26 cellular contexts compared by ENCODE assay signal in the genomic region with DNA sequence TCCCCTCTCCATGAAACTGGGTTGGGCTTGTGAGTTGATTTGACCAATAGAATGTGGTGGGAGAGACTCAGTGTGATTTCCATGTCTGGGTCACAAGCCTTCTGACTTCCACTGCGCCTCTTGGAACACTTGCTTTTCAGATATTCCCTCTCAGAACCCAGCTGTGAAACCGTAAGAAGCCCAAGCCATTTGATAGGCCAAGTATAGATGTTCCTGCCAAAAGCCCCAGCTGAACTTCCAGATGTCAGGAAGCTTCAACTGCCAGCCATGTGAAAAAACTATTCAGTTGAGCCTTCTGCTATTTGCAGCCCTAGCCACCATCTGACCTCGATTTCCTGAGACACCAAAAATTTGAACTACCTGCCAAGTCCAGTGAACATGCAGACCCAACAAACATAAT.
DNase-seq lines count a peak whose midpoint lies in the region; ATAC-seq and TF ChIP-seq lines count a peak whose summit lies in the region.
"Had no signal": no experiment of that assay in that cellular context is flagged by ENCODE, and none has a peak within 500 bp of the region (broad histone marks: within the 10 kb centered on the region; RNA-seq: fewer than 3 reads in every experiment).

No MANE protein-coding gene starts in this region.

- no peak for TF ChIP-seq CTCF in choroid plexus epithelial cell (conservative IDR thresholded peaks at IDR 0.05; ENCODE audit: low read depth, low read length)
- no peak for TF ChIP-seq CTCF in osteoblast (IDR thresholded peaks at IDR 0.05; ENCODE audit: extremely low read depth, low read depth, low read length)
- no peak for TF ChIP-seq CTCF in neural progenitor cell (IDR thresholded peaks at IDR 0.05)
- no peak for TF ChIP-seq CTCF in OCI-LY7 (conservative IDR thresholded peaks at IDR 0.05; ENCODE audit: low read length)

- POLR2A ChIA-PET in OCI-LY7 (lab: Charles Lee) = no interaction called here

- H3K27me3 Mint-ChIP-seq in neural progenitor cell (ENCODE audit: insufficient read depth, low read depth) = no peaks in the 10 kb centered on the region
- H3K27me3 Mint-ChIP-seq: activated naive CD8-positive, alpha-beta T cell treated with anti-CD3 and anti-CD28 coated beads for 36 hours; stimulated activated naive B cell treated with anti-CD40 and anti-IgM and Interleukin-4, amounts not matched to agents 10 μg/mL and 1 μg/mL and 100 μg/mL, for 72 hours had no signal

- no peaks in the 10 kb centered on the region for H3K9me2 ChIP-seq in OCI-LY7 (ENCODE audit: insufficient read depth, low read length)

- H2AFZ ChIP-seq in osteoblast (ENCODE audit: low read length) = no peak overlapping the region
- no peak overlapping the region for H2AFZ ChIP-seq in neural progenitor cell (replicated peaks)
- H2AFZ ChIP-seq in OCI-LY7 (ENCODE audit: low read length) = no peak overlapping the region
- H2AFZ ChIP-seq: GM23248 had no signal

- H3K9me3 ChIP-seq in osteoblast (ENCODE audit: low read depth, low read length) (no peaks in the 10 kb centered on the region), neural progenitor cell (ENCODE audit: low read depth) (no peaks in the 10 kb centered on the region), OCI-LY7 (ENCODE audit: low read length) (no peaks in the 10 kb centered on the region)
- H3K9me3 ChIP-seq: suprapubic skin had no signal

- ATAC-seq in GM19035 (IDR thresholded peaks at IDR 0.05; ENCODE audit: unreplicated experiment) = no peak
- ATAC-seq: CD8-positive, alpha-beta T cell; naive thymus-derived CD4-positive, alpha-beta T cell; stimulated activated naive B cell treated with anti-CD40 and anti-IgM and Interleukin-4, amounts not matched to agents 10 μg/mL and 1 μg/mL and 100 μg/mL, for 72 hours; WTC11 had no signal

- H3K36me3 ChIP-seq in osteoblast (ENCODE audit: insufficient read depth, low read length) (no peaks in the 10 kb centered on the region), neural progenitor cell (no peaks in the 10 kb centered on the region), OCI-LY7 (ENCODE audit: insufficient read depth, low read length) (no peaks in the 10 kb centered on the region)
- H3K36me3 ChIP-seq: spleen, suprapubic skin had no signal

- H3K9me3 Mint-ChIP-seq in neural progenitor cell = peaks cover 6% of the 10 kb centered on the region
- H3K9me3 Mint-ChIP-seq: activated naive CD8-positive, alpha-beta T cell treated with anti-CD3 and anti-CD28 coated beads for 36 hours; central memory CD8-positive, alpha-beta T cell had no signal

- H3K4me3 Mint-ChIP-seq in neural progenitor cell = no peak overlapping the region
- H3K4me3 Mint-ChIP-seq: activated naive CD8-positive, alpha-beta T cell treated with anti-CD3 and anti-CD28 coated beads for 36 hours; CD8-positive, alpha-beta T cell; central memory CD8-positive, alpha-beta T cell; immature natural killer cell; naive thymus-derived CD4-positive, alpha-beta T cell; stimulated activated naive B cell treated with anti-CD40 and anti-IgM and Interleukin-4, amounts not matched to agents 10 μg/mL and 1 μg/mL and 100 μg/mL, for 72 hours; WTC11 had no signal

- H3K27me3 ChIP-seq in osteoblast (ENCODE audit: insufficient read depth, low read length) (no peaks in the 10 kb centered on the region), neural progenitor cell (no peaks in the 10 kb centered on the region)
- H3K27me3 ChIP-seq: spleen, suprapubic skin had no signal

- H3K27ac ChIP-seq in osteoblast (ENCODE audit: low read depth, low read length) = no peak overlapping the region
- no peak overlapping the region for H3K27ac ChIP-seq in neural progenitor cell
- no peak overlapping the region for H3K27ac ChIP-seq in OCI-LY7 (ENCODE audit: low read depth, low read length, poor library complexity, severe bottlenecking)
- H3K27ac ChIP-seq: GM23248, spleen, suprapubic skin had no signal

- H3F3A ChIP-seq in neural progenitor cell (ENCODE audit: low read depth) = no peaks in the 10 kb centered on the region

- DNase-seq in HT1080 (ENCODE audit: low read depth) (peak; percentile 3), NCI-H2171 treated with DMSO at 0.1 percent for 48 hours (lab: John Stamatoyannopoulos, UW) (peak; percentile 68), choroid plexus epithelial cell (ENCODE audit: low read depth) (peak; percentile 8), osteoblast (ENCODE audit: insufficient read length, low spot score, missing footprints) (peak; percentile 83), neural progenitor cell (ENCODE audit: low spot score) (no peak), OCI-LY7 (ENCODE audit: low spot score) (no peak)
- DNase-seq: activated CD4-positive, alpha-beta T cell treated with anti-CD3 and anti-CD28 coated beads, Interleukin-2, amount 50 U/mL, for 48 hours; activated effector memory CD4-positive, alpha-beta T cell treated with Interleukin-2 at 50 U/mL for 16 hours; activated naive CD8-positive, alpha-beta T cell treated with anti-CD3 and anti-CD28 coated beads for 36 hours; CD8-positive, alpha-beta T cell; DMS153; foreskin melanocyte; hippocampal formation; immature natural killer cell; naive thymus-derived CD4-positive, alpha-beta T cell; NCI-H1694; NCI-H748 treated with DMSO at 0.1 percent for 48 hours; retina; spleen; stimulated activated CD4-positive, alpha-beta T cell treated with anti-CD3 and anti-CD28 coated beads, Interleukin-4, amount 100 ng/mL, for 24 hours; stimulated activated naive B cell treated with anti-CD40 and anti-IgM and Interleukin-4, amounts not matched to agents 10 μg/mL and 1 μg/mL and 100 μg/mL, for 72 hours had no signal

- BruUV-seq in OCI-LY7 (replicated peaks; lab: Mats Ljungman, UMichigan) = no TSS peak

- H3K9ac ChIP-seq in neural progenitor cell = no peak overlapping the region
- H3K9ac ChIP-seq: GM23248 had no signal

- no peaks in the 10 kb centered on the region for H3K4me1 Mint-ChIP-seq in neural progenitor cell
- H3K4me1 Mint-ChIP-seq: activated naive CD8-positive, alpha-beta T cell treated with anti-CD3 and anti-CD28 coated beads for 36 hours; central memory CD8-positive, alpha-beta T cell; immature natural killer cell; naive thymus-derived CD4-positive, alpha-beta T cell; stimulated activated naive B cell treated with anti-CD40 and anti-IgM and Interleukin-4, amounts not matched to agents 10 μg/mL and 1 μg/mL and 100 μg/mL, for 72 hours had no signal

- H3K36me3 Mint-ChIP-seq in neural progenitor cell = no peaks in the 10 kb centered on the region
- H3K36me3 Mint-ChIP-seq: activated naive CD8-positive, alpha-beta T cell treated with anti-CD3 and anti-CD28 coated beads for 36 hours; stimulated activated naive B cell treated with anti-CD40 and anti-IgM and Interleukin-4, amounts not matched to agents 10 μg/mL and 1 μg/mL and 100 μg/mL, for 72 hours had no signal

- H3K4me3 ChIP-seq in choroid plexus epithelial cell (ENCODE audit: low read depth, low read length) (no peak overlapping the region), osteoblast (ENCODE audit: insufficient read depth, low read length) (no peak overlapping the region), neural progenitor cell (no peak overlapping the region), OCI-LY7 (ENCODE audit: low read depth, low read length, poor library complexity, severe bottlenecking) (no peak overlapping the region)
- H3K4me3 ChIP-seq: GM23248, spleen, suprapubic skin had no signal

- H3K4me1 ChIP-seq in osteoblast (ENCODE audit: insufficient read depth, low read length) = no peaks in the 10 kb centered on the region
- no peaks in the 10 kb centered on the region for H3K4me1 ChIP-seq in neural progenitor cell
- no peaks in the 10 kb centered on the region for H3K4me1 ChIP-seq in OCI-LY7 (ENCODE audit: insufficient read depth, low read length, poor library complexity, severe bottlenecking)
- H3K4me1 ChIP-seq: spleen, suprapubic skin had no signal

- no peak overlapping the region for H3K27ac Mint-ChIP-seq in neural progenitor cell
- H3K27ac Mint-ChIP-seq: activated naive CD8-positive, alpha-beta T cell treated with anti-CD3 and anti-CD28 coated beads for 36 hours; CD8-positive, alpha-beta T cell; immature natural killer cell; naive thymus-derived CD4-positive, alpha-beta T cell; stimulated activated naive B cell treated with anti-CD40 and anti-IgM and Interleukin-4, amounts not matched to agents 10 μg/mL and 1 μg/mL and 100 μg/mL, for 72 hours; WTC11 had no signal

- intact Hi-C loops in OCI-LY7 (cut with micrococcal nuclease; ENCODE audit: unreplicated experiment) = no loop called here

- H3K4me2 ChIP-seq in osteoblast (ENCODE audit: insufficient read depth, low read length) (no peak overlapping the region), neural progenitor cell (no peak overlapping the region), OCI-LY7 (ENCODE audit: low read length) (no peak overlapping the region)

- CTCF ChIA-PET in OCI-LY7 (lab: Charles Lee; ENCODE audit: unreplicated experiment) = no interaction called here

- no peaks in the 10 kb centered on the region for H3K79me2 ChIP-seq in osteoblast (ENCODE audit: insufficient read depth, low read length)
- H3K79me2 ChIP-seq in neural progenitor cell (ENCODE audit: low read depth) = no peaks in the 10 kb centered on the region
- no peaks in the 10 kb centered on the region for H3K79me2 ChIP-seq in OCI-LY7 (ENCODE audit: insufficient read depth, low read depth, low read length)

- H4K20me1 ChIP-seq in osteoblast (ENCODE audit: insufficient read depth, low read length) = no peaks in the 10 kb centered on the region
- H4K20me1 ChIP-seq in neural progenitor cell (ENCODE audit: low read depth) = no peaks in the 10 kb centered on the region
- no peaks in the 10 kb centered on the region for H4K20me1 ChIP-seq in OCI-LY7 (ENCODE audit: insufficient read depth, low read length)

Comparison
In these comparisons a context has a peak if more than half of its experiments do, and no peak if none do; other contexts are left out.
1. DNase-seq: peak in HT1080 (single experiment), NCI-H2171 treated with DMSO at 0.1 percent for 48 hours (single experiment), choroid plexus epithelial cell (single experiment) and osteoblast (single experiment); none in neural progenitor cell (single experiment) and OCI-LY7 (single experiment).